8 cellular contexts compared by ENCODE assay signal in the genomic region with DNA sequence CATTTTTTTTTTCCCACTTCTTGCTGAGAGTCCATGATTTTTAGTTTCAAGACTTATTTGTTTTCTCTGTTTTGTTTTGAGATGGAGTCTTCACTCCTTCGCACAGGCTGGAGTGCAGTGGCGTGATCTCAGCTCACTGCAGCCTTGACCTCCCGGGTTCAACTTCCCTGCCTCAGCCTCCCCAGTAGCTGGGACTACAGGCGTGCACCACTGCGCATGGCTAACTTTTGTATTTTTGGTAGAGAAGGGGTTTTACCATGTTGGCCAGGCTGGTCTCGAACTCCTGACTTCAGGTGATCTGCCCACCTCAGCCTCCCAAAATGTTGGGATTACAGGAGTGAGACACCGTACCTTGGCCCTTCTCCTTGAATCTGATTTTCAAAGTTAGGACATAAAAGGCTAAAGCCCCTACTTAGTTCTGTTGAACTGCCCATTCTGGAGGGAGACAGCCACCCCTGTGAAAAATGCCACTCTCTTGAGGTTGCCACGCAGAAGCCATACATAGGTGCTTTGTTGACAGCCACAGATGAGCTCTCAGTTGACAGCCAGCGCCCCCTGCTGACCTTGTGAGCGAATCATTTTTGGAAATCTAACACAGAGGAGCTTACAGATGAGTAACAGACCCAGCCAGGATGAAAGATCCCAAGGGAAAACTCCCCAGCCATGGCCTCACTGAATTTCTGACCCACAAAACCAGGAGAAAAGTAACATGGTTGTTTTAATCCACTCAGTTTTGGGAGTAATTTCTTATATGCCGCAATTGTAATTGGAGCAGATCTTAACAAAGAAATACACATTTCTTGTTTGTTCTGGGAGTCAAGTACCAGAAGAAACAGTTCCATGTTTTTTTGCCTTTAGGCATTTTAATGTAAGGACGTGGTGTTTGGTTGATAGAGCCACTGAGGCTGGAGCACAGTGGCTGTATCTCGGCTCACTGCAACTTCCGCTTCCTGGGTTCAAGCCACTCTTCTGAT. TPM values are rescaled to one million over a fixed set of nuclear protein-coding genes. Genes with fewer than 3 reads are reported as not detected.
A peak's percentile ranks its signal among the peaks of the same experiment; 100 is the strongest.
DNase-seq lines count a peak whose midpoint lies in the region; ATAC-seq and TF ChIP-seq lines count a peak whose summit lies in the region.

No MANE protein-coding gene starts in this region.

- peak; percentile 64 to 77 (median 72) for TF ChIP-seq CTCF in upper lobe of left lung (IDR thresholded peaks at IDR 0.05)

- no CpG with 5 or more reads among the region's 14 CpGs for WGBS in trophoblast cell (ENCODE audit: extremely low coverage, insufficient coverage, insufficient read length)
- 55% methylated on average over 14 of the region's 14 CpGs for WGBS in upper lobe of left lung, 2 donors

- H4K8ac ChIP-seq in trophoblast cell (ENCODE audit: low read depth, low read length), result no peak overlapping the region

- no peak overlapping the region for H3K18ac ChIP-seq in trophoblast cell (ENCODE audit: low read length)

- H3K4me2 ChIP-seq in trophoblast cell (ENCODE audit: low read length), result no peak overlapping the region

- TF ChIP-seq EP300 in upper lobe of left lung (IDR thresholded peaks at IDR 0.05), result no peak

- H3K9ac ChIP-seq in trophoblast cell (ENCODE audit: low read length), result no peak overlapping the region

- H3K79me2 ChIP-seq in trophoblast cell (ENCODE audit: control insufficient read depth, insufficient read depth, low read length, poor library complexity), result no peaks in the 10 kb centered on the region

- H3K27me3 ChIP-seq in trophoblast cell (ENCODE audit: insufficient read depth, low read length) (no peaks in the 10 kb centered on the region), upper lobe of left lung (no peaks in the 10 kb centered on the region)

- H3K9me3 ChIP-seq in trophoblast cell (ENCODE audit: insufficient read depth, low read depth, low read length), result no peaks in the 10 kb centered on the region
- H3K9me3 ChIP-seq in upper lobe of left lung, result no peaks in the 10 kb centered on the region

- H3K4me1 ChIP-seq in trophoblast cell (ENCODE audit: control insufficient read depth in 1 of 2, insufficient read depth in 2 of 2, low read length in 2 of 2), result no peaks in the 10 kb centered on the region
- no peaks in the 10 kb centered on the region for H3K4me1 ChIP-seq in upper lobe of left lung

- no peak overlapping the region for H2AK5ac ChIP-seq in trophoblast cell (ENCODE audit: low read length)

- DNase-seq in DMS153 treated with DMSO at 0.1 percent for 48 hours (lab: John Stamatoyannopoulos, UW; ENCODE audit: unreplicated experiment) (peak; percentile 69), MV-4-11 (lab: John Stamatoyannopoulos, UW) (peak; percentile 71), SK-N-DZ (ENCODE audit: low spot score) (peak; percentile 90), glomerular visceral epithelial cell (ENCODE audit: extremely low spot score) (peak; percentile 78), trophoblast cell (peak; percentile 89 to 95), upper lobe of left lung (peak in 1 of 2 donors; percentile 86)
- peak; percentile 78 for DNase-seq in activated naive CD4-positive, alpha-beta T cell treated with Interleukin-2 at 50 U/mL for 16 hours

- no peak overlapping the region for H2AFZ ChIP-seq in trophoblast cell (ENCODE audit: insufficient read depth, low read length, poor library complexity)

- no peak overlapping the region for H3K27ac ChIP-seq in trophoblast cell (ENCODE audit: low read depth, low read length)
- no peak overlapping the region for H3K27ac ChIP-seq in upper lobe of left lung

- H4K12ac ChIP-seq in trophoblast cell (ENCODE audit: low read depth, low read length), result no peak overlapping the region

- H3K23ac ChIP-seq in trophoblast cell (ENCODE audit: low read length), result no peak overlapping the region

- H2BK120ac ChIP-seq in trophoblast cell (ENCODE audit: insufficient read depth, low read length, poor library complexity), result no peak overlapping the region

- no peak overlapping the region for H3K14ac ChIP-seq in trophoblast cell (ENCODE audit: low read length)

- ATAC-seq in GM21786 (IDR thresholded peaks at IDR 0.05; ENCODE audit: unreplicated experiment) (peak; percentile 83), upper lobe of left lung (ENCODE audit: low FRiP score in 2 of 2) (peak; percentile 77 to 93)

- H2BK5ac ChIP-seq in trophoblast cell (ENCODE audit: low read depth, low read length, poor library complexity), result no peak overlapping the region

- H4K91ac ChIP-seq in trophoblast cell (ENCODE audit: low read depth, low read length), result no peak overlapping the region

- H3K4me3 ChIP-seq in trophoblast cell (ENCODE audit: low read depth, low read length) (no peak overlapping the region), upper lobe of left lung (no peak overlapping the region)

- no peaks in the 10 kb centered on the region for H3K36me3 ChIP-seq in trophoblast cell (ENCODE audit: control insufficient read depth in 1 of 2, insufficient read depth in 2 of 2, low read length in 2 of 2)
- no peaks in the 10 kb centered on the region for H3K36me3 ChIP-seq in upper lobe of left lung

- no peak overlapping the region for H2BK12ac ChIP-seq in trophoblast cell (ENCODE audit: low read length)

- H3K4ac ChIP-seq in trophoblast cell (ENCODE audit: low read depth, low read length), result no peak overlapping the region

- TF ChIP-seq POLR2A in upper lobe of left lung (IDR thresholded peaks at IDR 0.05), result no peak

- H3K79me1 ChIP-seq in trophoblast cell (ENCODE audit: low read length), result no peaks in the 10 kb centered on the region

RNA-seq across cellular contexts. Expression of a gene that starts 38.8 kb away (rescaled TPM):
- polyA plus RNA-seq in SK-N-DZ (2014; cell fraction: cytosol; rRNA removed), result not detected in 2 replicates
- not detected in 2 replicates for polyA plus RNA-seq in SK-N-DZ (2014; cell fraction: nucleus; rRNA removed)
- polyA plus RNA-seq in trophoblast cell (2013), result under 0.01 TPM in 1 of 2 replicates, not detected in the other
- under 1 TPM in 5 of 6 donors, not detected in 1; under 0.01 to 0.59 (median 0.17) TPM for total RNA-seq in upper lobe of left lung

RNA-seq across cellular contexts. Expression of a gene that starts 47.2 kb away (rescaled TPM):
- polyA plus RNA-seq in SK-N-DZ (2014; cell fraction: cytosol; rRNA removed), result 20.1 and 21.7 TPM in 2 replicates
- polyA plus RNA-seq in SK-N-DZ (2014; cell fraction: nucleus; rRNA removed), result 16.0 and 22.6 TPM in 2 replicates
- polyA plus RNA-seq in trophoblast cell (2013), result 3.1 and 3.9 TPM in 2 replicates
- total RNA-seq in upper lobe of left lung, result 10 to 100 TPM in 2 of 6 donors, 1 to 10 TPM in 4; 5.8 to 13.2 (median 7.8) TPM
